Comparison of ENCODE assay signal across 8 cellular contexts in the genomic region with DNA sequence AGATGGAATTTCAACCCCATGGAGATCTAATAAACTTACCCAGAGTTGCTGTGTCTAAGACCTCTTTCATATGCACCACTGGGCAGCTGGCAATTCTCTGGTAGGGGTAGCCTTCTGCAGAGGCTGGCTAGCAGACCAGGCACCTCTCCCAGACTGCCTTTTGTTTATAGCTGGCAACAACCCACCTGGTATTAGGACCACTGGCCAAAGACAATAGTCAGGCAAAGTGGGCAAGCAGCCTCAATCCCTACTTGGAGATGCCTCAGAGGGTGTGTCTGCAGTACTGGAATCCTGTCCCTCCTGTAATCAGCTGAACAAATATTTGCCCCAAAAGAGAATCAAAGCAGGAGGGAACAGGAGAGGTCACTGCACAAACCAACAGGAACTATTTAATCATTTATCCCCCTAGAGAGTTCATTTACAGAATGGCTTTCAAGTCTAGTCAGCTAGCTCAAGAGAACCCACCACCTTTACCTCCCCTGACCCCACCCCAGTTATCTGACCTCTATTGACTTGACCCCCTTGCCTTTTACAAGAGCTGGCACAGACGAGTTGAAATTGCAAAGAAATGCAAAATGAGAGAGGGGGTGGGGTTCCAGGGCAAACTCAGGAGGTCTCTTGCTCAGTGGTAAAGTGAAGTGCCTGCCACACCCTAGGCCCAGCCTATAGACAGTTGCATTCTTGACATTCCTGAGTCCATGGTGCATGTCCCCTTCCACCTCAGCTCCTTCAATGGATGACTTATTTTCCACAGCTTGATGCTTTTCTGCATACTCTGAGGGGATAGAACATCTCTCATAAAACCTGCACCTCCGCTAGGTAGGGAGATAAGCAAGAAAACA. TPM values are rescaled to one million over a fixed set of nuclear protein-coding genes. Genes with fewer than 3 reads are reported as not detected.
DNase-seq lines count a peak whose midpoint lies in the region; ATAC-seq and TF ChIP-seq lines count a peak whose summit lies in the region.

No MANE protein-coding gene starts in this region.

- intact Hi-C loops in activated naive CD4-positive, alpha-beta T cell treated with anti-CD3 and anti-CD28 coated beads for 36 hours (cut with micrococcal nuclease): no loop called here

- H3K9me3 Mint-ChIP-seq in activated naive CD4-positive, alpha-beta T cell treated with anti-CD3 and anti-CD28 coated beads for 36 hours: no peaks in the 10 kb centered on the region
- no peaks in the 10 kb centered on the region for H3K9me3 Mint-ChIP-seq in T-cell

- no peak for ATAC-seq in T-cell (replicated peaks in 1 of 4)
- no peak for ATAC-seq in HG03439 (IDR thresholded peaks at IDR 0.05; ENCODE audit: unreplicated experiment)
- no peak for ATAC-seq in GM19324 (IDR thresholded peaks at IDR 0.05; ENCODE audit: low FRiP score, unreplicated experiment)
- ATAC-seq in GM21737 (IDR thresholded peaks at IDR 0.05; ENCODE audit: unreplicated experiment): no peak

- H3K36me3 Mint-ChIP-seq in activated naive CD4-positive, alpha-beta T cell treated with anti-CD3 and anti-CD28 coated beads for 36 hours (ENCODE audit: low read depth): peaks cover 72% of the 10 kb centered on the region
- H3K36me3 Mint-ChIP-seq in T-cell: peaks cover 13% of the 10 kb centered on the region

- peaks cover 34% of the 10 kb centered on the region for H3K4me1 Mint-ChIP-seq in activated naive CD4-positive, alpha-beta T cell treated with anti-CD3 and anti-CD28 coated beads for 36 hours (ENCODE audit: low read depth)
- peaks cover 71 to 76% (median 75%) of the 10 kb centered on the region in 3 donors for H3K4me1 Mint-ChIP-seq in T-cell

- H3K4me1 ChIP-seq in parathyroid adenoma: peaks cover 21% of the 10 kb centered on the region

- H2AFZ ChIP-seq in parathyroid adenoma: no peak overlapping the region

- TF ChIP-seq CTCF in fibroblast of villous mesenchyme (IDR thresholded peaks at IDR 0.05; ENCODE audit: insufficient read depth, low read depth, low read length) (no peak), parathyroid adenoma (IDR thresholded peaks at IDR 0.05) (no peak)

- POLR2A ChIA-PET in T-cell (lab: Charles Lee): no interaction called here

- no peaks in the 10 kb centered on the region for H3K36me3 ChIP-seq in parathyroid adenoma (ENCODE audit: control insufficient read depth, insufficient read depth, low read length)

- no peak overlapping the region for H3K9ac ChIP-seq in parathyroid adenoma

- no peak overlapping the region for H3K27ac ChIP-seq in parathyroid adenoma

- H3K4me3 Mint-ChIP-seq in activated naive CD4-positive, alpha-beta T cell treated with anti-CD3 and anti-CD28 coated beads for 36 hours: peak overlapping the region; percentile 95
- peak overlapping the region; percentile 92 to 96 (median 92) for H3K4me3 Mint-ChIP-seq in T-cell

- no peaks in the 10 kb centered on the region for H3K9me3 ChIP-seq in parathyroid adenoma (ENCODE audit: control insufficient read depth, low read length)

- H3K4me3 ChIP-seq in fibroblast of villous mesenchyme (ENCODE audit: low read depth, low read length) (peak overlapping the region; percentile 92), parathyroid adenoma (ENCODE audit: low read depth, low read length) (peak overlapping the region; percentile 86)

- DNase-seq in activated naive CD4-positive, alpha-beta T cell treated with anti-CD3 and anti-CD28 coated beads for 36 hours: no peak
- no peak for DNase-seq in activated naive CD4-positive, alpha-beta T cell treated with Interleukin-2 at 50 U/mL for 16 hours
- DNase-seq in T-cell (no peak), fibroblast of villous mesenchyme (ENCODE audit: low read depth) (no peak)

- H3K27ac Mint-ChIP-seq in activated naive CD4-positive, alpha-beta T cell treated with anti-CD3 and anti-CD28 coated beads for 36 hours: peak overlapping the region; percentile 99
- H3K27ac Mint-ChIP-seq in T-cell: peak overlapping the region; percentile 95 to 96

- no peaks in the 10 kb centered on the region for H3K27me3 ChIP-seq in parathyroid adenoma (ENCODE audit: control insufficient read depth, insufficient read depth, low read length)

- peak overlapping the region; percentile 90 for H3K4me2 ChIP-seq in parathyroid adenoma (ENCODE audit: low read length)

- peaks cover 19% of the 10 kb centered on the region for H3K79me2 ChIP-seq in parathyroid adenoma

- no peaks in the 10 kb centered on the region for H3K27me3 Mint-ChIP-seq in activated naive CD4-positive, alpha-beta T cell treated with anti-CD3 and anti-CD28 coated beads for 36 hours (ENCODE audit: low read depth)
- no peaks in the 10 kb centered on the region for H3K27me3 Mint-ChIP-seq in T-cell

- CTCF ChIA-PET in activated naive CD4-positive, alpha-beta T cell treated with anti-CD3 and anti-CD28 coated beads for 36 hours (lab: Charles Lee): interaction anchor here (0.7 to 12.6 kb wide), 10 partner anchors 12 to 160 kb away, joined by 3 to 339 read pairs (median 6); no protein-coding TSS in a partner anchor
- CTCF ChIA-PET in T-cell (lab: Charles Lee): interaction anchor here (0.6 to 9.4 kb wide), 5 partner anchors 10 to 58 kb away, joined by 3 to 282 read pairs (median 4); no protein-coding TSS in a partner anchor

RNA-seq across cellular contexts. Expression of a gene that starts 2.8 kb away (rescaled TPM):
- total RNA-seq in activated naive CD4-positive, alpha-beta T cell treated with anti-CD3 and anti-CD28 coated beads for 36 hours: 10 to 100 TPM; 87.9 to 89.2 TPM
- 10 to 100 TPM; 26.6 to 33.8 (median 27.7) TPM for total RNA-seq in T-cell
- 82.8 and 113 TPM in 2 replicates for total RNA-seq in fibroblast of villous mesenchyme

RNA-seq across cellular contexts. Expression of a gene that starts 19.2 kb away (rescaled TPM):
- 100 to 1,000 TPM; 166 to 175 TPM for total RNA-seq in activated naive CD4-positive, alpha-beta T cell treated with anti-CD3 and anti-CD28 coated beads for 36 hours
- total RNA-seq in T-cell (1 to 10 TPM in 4 of 5 donors, under 1 TPM in 1; 0.99 to 3.0 (median 1.4) TPM), fibroblast of villous mesenchyme (35.4 and 62.2 TPM in 2 replicates)
